ENCODE assay signal across 16 cellular contexts in genomic region chr7:75783058-75783457, GRCh38. TPM values are rescaled to one million over a fixed set of nuclear protein-coding genes. Genes with fewer than 3 reads are reported as not detected.
"Had no signal": no experiment of that assay in that cellular context is flagged by ENCODE, and none has a peak within 500 bp of the region (broad histone marks: within the 10 kb centered on the region; RNA-seq: fewer than 3 reads in every experiment).

No MANE protein-coding gene starts in this region.

RNA-seq across cellular contexts. Expression of gene CCL26, which starts 11.0 kb away (rescaled TPM):
- total RNA-seq: activated naive CD4-positive, alpha-beta T cell treated with anti-CD3 and anti-CD28 coated beads for 36 hours; activated naive CD4-positive, alpha-beta T cell treated with anti-CD3 and anti-CD28 coated beads, Interleukin-2, amount 50 U/mL, for 72 hours; activated naive CD8-positive, alpha-beta T cell treated with anti-CD3 and anti-CD28 coated beads for 36 hours; activated naive CD8-positive, alpha-beta T cell treated with anti-CD3 and anti-CD28 coated beads, Interleukin-2, amount 10 ng/mL, durations not matched to agents 7 days and 5 days; activated T-cell treated with anti-CD3 and anti-CD28 coated beads, Interleukin-2, amount 50 U/mL, for 4 hours; activated T-helper 1 cell treated with anti-CD3 and anti-CD28 coated beads, Interleukin-12 subunit alpha, Interleukin-12 subunit beta, Interleukin-2, Interleukin-4 antibody, amounts not matched to agents 30 ng/mL and 10 ng/mL and 1 ng/mL, durations not matched to agents 14 hours and 24 hours and 36 hours; activated T-helper 17 cell treated with anti-CD3 and anti-CD28 coated beads, Interleukin-2, amount 50 U/mL, for 72 hours; ascending aorta; astrocyte; body of pancreas; bronchial epithelial cell; cardiac muscle cell; cerebellum; chondrocyte had no signal
- polyA plus RNA-seq: cardiac muscle cell had no signal

RNA-seq across cellular contexts. Expression of gene CCL24, which starts 30.5 kb away (rescaled TPM):
- total RNA-seq: activated naive CD4-positive, alpha-beta T cell treated with anti-CD3 and anti-CD28 coated beads for 36 hours; activated naive CD4-positive, alpha-beta T cell treated with anti-CD3 and anti-CD28 coated beads, Interleukin-2, amount 50 U/mL, for 72 hours; activated naive CD8-positive, alpha-beta T cell treated with anti-CD3 and anti-CD28 coated beads for 36 hours; activated naive CD8-positive, alpha-beta T cell treated with anti-CD3 and anti-CD28 coated beads, Interleukin-2, amount 10 ng/mL, durations not matched to agents 7 days and 5 days; activated T-cell treated with anti-CD3 and anti-CD28 coated beads, Interleukin-2, amount 50 U/mL, for 4 hours; activated T-helper 1 cell treated with anti-CD3 and anti-CD28 coated beads, Interleukin-12 subunit alpha, Interleukin-12 subunit beta, Interleukin-2, Interleukin-4 antibody, amounts not matched to agents 30 ng/mL and 10 ng/mL and 1 ng/mL, durations not matched to agents 14 hours and 24 hours and 36 hours; activated T-helper 17 cell treated with anti-CD3 and anti-CD28 coated beads, Interleukin-2, amount 50 U/mL, for 72 hours; activated T-helper 2 cell treated with anti-CD3 and anti-CD28 coated beads, Interferon-gamma antibody, Interleukin-2, Interleukin-4, amounts not matched to agents 10 μg/mL and 5 μg/mL and 100 μg/mL, durations not matched to agents 14 hours and 24 hours and 36 hours; ascending aorta; astrocyte; body of pancreas; bronchial epithelial cell; cardiac muscle cell; cardiac septum; cerebellum; chondrocyte had no signal
- polyA plus RNA-seq: cardiac muscle cell had no signal
